Comparison of ENCODE assay signal across 2 cellular contexts in genomic region chr16:5863207-5863606, GRCh38.
TF ChIP-seq lines count a peak whose summit lies in the region.

No MANE protein-coding gene starts in this region.

TF ChIP-seq in IMR-90, 13 proteins besides CTCF, POLR2A, EP300 and RAD21:
- TF ChIP-seq ELK1 (IDR thresholded peaks at IDR 0.05; ENCODE audit: borderline replicate concordance, low read depth, low read length) (no peak), BHLHE40 (IDR thresholded peaks at IDR 0.05; ENCODE audit: low read depth, low read length) (no peak), RFX5 (IDR thresholded peaks at IDR 0.05; ENCODE audit: low read depth, low read length) (no peak), MAFK (IDR thresholded peaks at IDR 0.05; ENCODE audit: low read depth, low read length) (no peak), USF2 (IDR thresholded peaks at IDR 0.05; ENCODE audit: low read depth, low read length) (no peak), MAZ (IDR thresholded peaks at IDR 0.05; ENCODE audit: borderline replicate concordance, low read depth, low read length) (no peak), CHD1 (IDR thresholded peaks at IDR 0.05; ENCODE audit: low read depth, low read length) (no peak), SMC3 (IDR thresholded peaks at IDR 0.05; ENCODE audit: low read depth, low read length) (no peak), RCOR1 (IDR thresholded peaks at IDR 0.05; ENCODE audit: insufficient replicate concordance, low read length) (no peak), NFE2L2 (IDR thresholded peaks at IDR 0.05; ENCODE audit: low read depth, low read length) (no peak), MXI1 (IDR thresholded peaks at IDR 0.05; ENCODE audit: borderline replicate concordance, low read depth, low read length) (no peak), CEBPB (IDR thresholded peaks at IDR 0.05; ENCODE audit: low read depth, low read length) (no peak)
TF ChIP-seq in IMR-90: peak in this region for 0.

TF ChIP-seq in SK-N-SH, 30 proteins besides CTCF, POLR2A, EP300 and RAD21:
- TF ChIP-seq MXI1 (IDR thresholded peaks at IDR 0.05; ENCODE audit: low read depth, low read length) (0 out of 2 replicates have a peak, but pooled peaks have one; percentile 33), FOXJ3 (CRISPR knock-in tag; IDR thresholded peaks at IDR 0.05) (0 out of 2 replicates have a peak, but pooled peaks have one; percentile 63), CHD2 (IDR thresholded peaks at IDR 0.05; ENCODE audit: low read length, partially characterized antibody) (peak; percentile 72), RFX5 (IDR thresholded peaks at IDR 0.05; ENCODE audit: low read length) (peak; percentile 71; the same call in 1 of the 2 replicates), GATA2 (CRISPR knock-in tag; IDR thresholded peaks at IDR 0.05) (peak; percentile 98), MEF2A (IDR thresholded peaks at IDR 0.05; ENCODE audit: borderline replicate concordance, low read depth) (no peak), RCOR1 (IDR thresholded peaks at IDR 0.05; ENCODE audit: low read length) (peak; percentile 80; the same call in 1 of the 2 replicates), POLR2AphosphoS5 (IDR thresholded peaks at IDR 0.05; ENCODE audit: low read depth, low read length) (no peak)
